Comparison of ENCODE assay signal across 1 cellular context in the genomic region with DNA sequence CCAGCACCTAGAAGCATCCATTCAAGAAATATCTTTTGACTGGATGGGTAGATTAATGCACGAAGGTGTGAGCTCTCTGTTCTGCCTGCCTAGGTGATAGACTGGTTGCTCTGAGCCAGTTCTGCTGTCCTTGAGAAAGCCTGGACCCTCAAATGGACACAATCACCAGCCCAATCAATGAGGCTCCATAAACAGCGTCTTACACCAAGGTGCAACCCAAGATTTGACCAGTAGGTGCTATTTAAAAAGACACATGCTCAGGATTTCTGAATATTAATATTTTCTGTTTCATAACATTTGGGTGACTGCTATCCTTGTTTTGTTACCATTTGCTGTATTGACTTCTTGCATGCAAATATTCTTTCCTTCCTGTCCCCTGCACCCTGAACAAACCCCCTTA.
TF ChIP-seq lines count a peak whose summit lies in the region.

No MANE protein-coding gene starts in this region.

TF ChIP-seq in GM12878, 131 proteins besides CTCF, POLR2A, EP300 and RAD21:
- TF ChIP-seq IRF4 (IDR thresholded peaks at IDR 0.05; ENCODE audit: low read depth, low read length) (no peak), ZNF274 (IDR thresholded peaks at IDR 0.05; ENCODE audit: insufficient read depth, insufficient read length) (no peak), TCF12 (IDR thresholded peaks at IDR 0.05; ENCODE audit: low read depth, low read length) (no peak), GATAD2B (conservative IDR thresholded peaks at IDR 0.05; ENCODE audit: low read depth) (no peak), ZBTB4 (CRISPR knock-in tag; IDR thresholded peaks at IDR 0.05) (no peak), TBL1XR1 (IDR thresholded peaks at IDR 0.05; ENCODE audit: low read depth, low read length) (no peak), ASH2L (IDR thresholded peaks at IDR 0.05; ENCODE audit: borderline replicate concordance, low read depth) (no peak), RBBP5 (conservative IDR thresholded peaks at IDR 0.05) (no peak), SKIL (IDR thresholded peaks at IDR 0.05; ENCODE audit: low read depth, poor library complexity, severe bottlenecking) (no peak)
